ENCODE assay signal across 20 cellular contexts in the genomic region with DNA sequence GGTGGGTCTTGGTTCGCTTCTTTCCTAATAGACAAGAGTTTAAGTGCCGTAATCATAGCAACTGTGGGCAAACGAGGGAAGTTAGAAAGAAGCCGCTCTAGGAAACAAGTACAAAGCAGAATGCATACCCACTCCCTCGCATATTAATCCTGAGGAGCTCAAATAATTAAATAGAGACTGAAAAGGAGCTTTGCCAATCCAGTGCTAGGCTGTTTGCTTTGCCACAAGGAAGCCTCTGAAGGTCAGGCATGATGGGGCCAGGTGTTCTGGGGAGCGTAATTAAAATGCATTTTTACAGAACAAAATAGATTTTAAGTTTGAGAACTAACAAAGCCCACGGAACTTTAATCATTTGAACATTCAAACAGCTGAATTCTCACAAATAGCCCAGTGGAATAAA.
A peak's percentile ranks its signal among the peaks of the same experiment; 100 is the strongest.
DNase-seq lines count a peak whose midpoint lies in the region; ATAC-seq and TF ChIP-seq lines count a peak whose summit lies in the region.
"Had no signal": no experiment of that assay in that cellular context is flagged by ENCODE, and none has a peak within 500 bp of the region (broad histone marks: within the 10 kb centered on the region; RNA-seq: fewer than 3 reads in every experiment).

No MANE protein-coding gene starts in this region.

- no peaks in the 10 kb centered on the region for H3K27me3 Mint-ChIP-seq in activated naive CD8-positive, alpha-beta T cell treated with anti-CD3 and anti-CD28 coated beads, Interleukin-2, amount 50 U/mL, for 24 hours
- no peaks in the 10 kb centered on the region for H3K27me3 Mint-ChIP-seq in naive thymus-derived CD8-positive, alpha-beta T cell
- H3K27me3 Mint-ChIP-seq in HFFc6 (ENCODE audit: insufficient read depth), result no peaks in the 10 kb centered on the region
- H3K27me3 Mint-ChIP-seq in immature natural killer cell (ENCODE audit: low read depth in 3 of 3), result peaks cover 0 to 7% (median 1%) of the 10 kb centered on the region in 3 donors

- peak; percentile 38 for DNase-seq in DMS53 (lab: John Stamatoyannopoulos, UW)
- no peak for DNase-seq in DMS53 treated with DMSO at 0.1 percent for 48 hours (lab: John Stamatoyannopoulos, UW; ENCODE audit: unreplicated experiment)
- DNase-seq in LNCaP clone FGC (ENCODE audit: low read depth), result peak; percentile 90
- DNase-seq in activated naive CD8-positive, alpha-beta T cell treated with anti-CD3 and anti-CD28 coated beads, Interleukin-2, amount 50 U/mL, for 24 hours, result no peak
- no peak for DNase-seq in naive thymus-derived CD8-positive, alpha-beta T cell
- no peak for DNase-seq in HFFc6
- no peak for DNase-seq in immature natural killer cell
- DNase-seq: 8988T; activated CD4-positive, alpha-beta T cell treated with anti-CD3 and anti-CD28 coated beads, Interleukin-2, amount 50 U/mL, for 48 hours; activated T-cell treated with anti-CD3 and anti-CD28 coated beads, Interleukin-2, amount 50 U/mL, for 48 hours; left lung; NCI-H1436 treated with DMSO at 0.1 percent for 48 hours; NCI-H226; ovary; stimulated activated CD4-positive, alpha-beta T cell treated with anti-CD3 and anti-CD28 coated beads, Interleukin-4, amount 100 ng/mL, for 4 hours; WERI-Rb-1 had no signal

- POLR2A ChIA-PET in naive thymus-derived CD8-positive, alpha-beta T cell (lab: Charles Lee), result no interaction called here

- peaks cover 8% of the 10 kb centered on the region for H3K9me3 Mint-ChIP-seq in activated naive CD8-positive, alpha-beta T cell treated with anti-CD3 and anti-CD28 coated beads, Interleukin-2, amount 50 U/mL, for 24 hours
- H3K9me3 Mint-ChIP-seq in naive thymus-derived CD8-positive, alpha-beta T cell, result no peaks in the 10 kb centered on the region
- H3K9me3 Mint-ChIP-seq in HFFc6, result no peaks in the 10 kb centered on the region
- peaks cover 0 to 2% (median 0%) of the 10 kb centered on the region in 6 donors for H3K9me3 Mint-ChIP-seq in immature natural killer cell

- TF ChIP-seq CTCF in LNCaP clone FGC (IDR thresholded peaks at IDR 0.05; ENCODE audit: control insufficient read depth, extremely low read depth, insufficient read depth), result no peak
- no peak for TF ChIP-seq CTCF in HFFc6 (IDR thresholded peaks at IDR 0.05)

- peaks cover 98% of the 10 kb centered on the region for H3K4me1 Mint-ChIP-seq in activated naive CD8-positive, alpha-beta T cell treated with anti-CD3 and anti-CD28 coated beads, Interleukin-2, amount 50 U/mL, for 24 hours
- peaks cover 54 to 98% (median 95%) of the 10 kb centered on the region in 4 donors for H3K4me1 Mint-ChIP-seq in naive thymus-derived CD8-positive, alpha-beta T cell
- H3K4me1 Mint-ChIP-seq in HFFc6 (ENCODE audit: low read depth) (peaks cover 26% of the 10 kb centered on the region), immature natural killer cell (no peaks in the 10 kb centered on the region)

- peak overlapping the region; percentile 12; the same call in 1 of the 2 replicates for H3K4me3 ChIP-seq in LNCaP clone FGC (ENCODE audit: low read depth, low read length)
- H3K4me3 ChIP-seq: BLaER1, left lung, ovary, skin epidermis had no signal

- peaks cover 9% of the 10 kb centered on the region for H3K36me3 Mint-ChIP-seq in activated naive CD8-positive, alpha-beta T cell treated with anti-CD3 and anti-CD28 coated beads, Interleukin-2, amount 50 U/mL, for 24 hours (ENCODE audit: low read depth)
- peaks cover 0 to 28% (median 4%) of the 10 kb centered on the region in 3 donors for H3K36me3 Mint-ChIP-seq in naive thymus-derived CD8-positive, alpha-beta T cell
- 0 out of 2 replicates have a peak, but pooled peaks cover 6% of the 10 kb centered on the region for H3K36me3 Mint-ChIP-seq in HFFc6 (ENCODE audit: low read depth)
- H3K36me3 Mint-ChIP-seq in immature natural killer cell, result peaks cover 0 to 3% (median 0%) of the 10 kb centered on the region in 3 donors

- no peak for ATAC-seq in activated naive CD8-positive, alpha-beta T cell treated with anti-CD3 and anti-CD28 coated beads, Interleukin-2, amount 50 U/mL, for 24 hours
- no peak for ATAC-seq in naive thymus-derived CD8-positive, alpha-beta T cell
- no peak for ATAC-seq in HG03135 (IDR thresholded peaks at IDR 0.05; ENCODE audit: unreplicated experiment)
- ATAC-seq: esophagus mucosa, left lung had no signal

- no peak overlapping the region for H3K4me3 Mint-ChIP-seq in activated naive CD8-positive, alpha-beta T cell treated with anti-CD3 and anti-CD28 coated beads, Interleukin-2, amount 50 U/mL, for 24 hours
- peak overlapping the region in 2 of 10 donors; percentile 4 to 11 for H3K4me3 Mint-ChIP-seq in naive thymus-derived CD8-positive, alpha-beta T cell
- H3K4me3 Mint-ChIP-seq in HFFc6 (no peak overlapping the region), immature natural killer cell (no peak overlapping the region)

- H3K27ac Mint-ChIP-seq in activated naive CD8-positive, alpha-beta T cell treated with anti-CD3 and anti-CD28 coated beads, Interleukin-2, amount 50 U/mL, for 24 hours, result peak overlapping the region; percentile 38
- peak overlapping the region in 8 of 10 donors; percentile 16 to 84 (median 50) for H3K27ac Mint-ChIP-seq in naive thymus-derived CD8-positive, alpha-beta T cell
- H3K27ac Mint-ChIP-seq in HFFc6 (no peak overlapping the region), immature natural killer cell (no peak overlapping the region)

Comparison
In these comparisons a context has a peak if more than half of its experiments do, and no peak if none do; other contexts are left out.
1. DNase-seq: peak in DMS53 (single experiment) and LNCaP clone FGC (single experiment); none in DMS53 treated with DMSO at 0.1 percent for 48 hours (single experiment), activated naive CD8-positive, alpha-beta T cell treated with anti-CD3 and anti-CD28 coated beads, Interleukin-2, amount 50 U/mL, for 24 hours (single experiment), naive thymus-derived CD8-positive, alpha-beta T cell (0 of 10), HFFc6 (single experiment) and immature natural killer cell (0 of 3).
2. H3K27ac Mint-ChIP-seq: peak in activated naive CD8-positive, alpha-beta T cell treated with anti-CD3 and anti-CD28 coated beads, Interleukin-2, amount 50 U/mL, for 24 hours (single experiment) and naive thymus-derived CD8-positive, alpha-beta T cell (8 of 10); none in HFFc6 (single experiment) and immature natural killer cell (0 of 6).